ENCODE assay signal across 8 cellular contexts in the genomic region with DNA sequence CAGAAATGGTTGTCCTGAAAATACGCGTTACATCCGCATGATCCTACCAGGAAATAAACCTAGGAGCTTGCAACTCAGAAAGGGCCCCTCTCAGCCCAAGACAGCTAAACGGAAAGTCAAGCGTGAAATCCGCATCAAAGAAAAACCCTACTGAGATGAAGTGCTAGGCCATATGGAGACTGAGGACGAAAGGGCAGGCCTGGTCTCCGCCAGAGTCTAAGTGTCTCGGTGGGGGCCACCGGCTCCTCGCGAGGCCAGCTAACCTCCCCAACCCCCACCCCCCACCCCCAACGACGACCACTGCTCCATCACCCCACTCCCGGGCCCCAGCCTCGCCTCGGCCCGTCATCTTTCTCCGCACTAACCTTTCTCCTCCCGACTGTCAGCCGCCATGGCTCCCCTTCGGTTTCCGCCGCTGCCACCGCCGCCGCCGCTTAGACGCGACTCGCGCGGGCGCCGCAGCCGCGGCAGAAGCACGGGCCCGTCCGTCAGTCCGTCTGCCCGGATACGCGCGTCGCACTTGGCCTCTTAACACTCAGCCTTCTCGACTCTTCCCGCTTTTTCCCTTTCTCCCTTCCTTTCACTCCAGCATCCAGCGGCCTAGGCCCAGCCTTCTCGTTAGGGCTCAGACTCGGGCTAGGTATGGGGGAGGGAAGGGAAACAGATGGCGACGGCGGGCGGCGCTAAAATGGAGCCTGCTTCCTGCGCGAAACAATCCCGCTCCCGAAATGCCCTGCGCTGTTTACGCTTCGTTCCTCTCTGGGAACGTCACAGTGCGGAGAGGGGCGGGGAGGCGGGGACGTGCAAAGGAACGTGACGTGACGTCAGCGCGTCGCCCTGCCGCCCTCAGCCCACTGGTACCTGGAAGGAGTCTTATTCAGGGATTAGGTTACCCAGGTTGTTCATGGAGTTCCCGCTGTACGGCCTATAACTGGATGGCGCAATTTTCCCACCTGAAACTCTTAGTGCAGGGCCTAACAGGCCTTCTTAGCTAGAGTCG. TPM values are rescaled to one million over a fixed set of nuclear protein-coding genes. Genes with fewer than 3 reads are reported as not detected.
DNase-seq lines count a peak whose midpoint lies in the region; ATAC-seq and TF ChIP-seq lines count a peak whose summit lies in the region.

TSS of gene YTHDC1 (minus strand) at position 730 of the 1,000 bp plus-strand sequence. CDS start at position 393, 337 bp downstream.

- intact Hi-C loops in breast epithelium (cut with DNase I; ENCODE audit: low total_unique reads), result no loop called here

- ATAC-seq in GM18870 (IDR thresholded peaks at IDR 0.05; ENCODE audit: unreplicated experiment), result peak; percentile 89
- ATAC-seq in HG03135 (IDR thresholded peaks at IDR 0.05; ENCODE audit: unreplicated experiment), result peak; percentile 94

- peak; percentile 94 for DNase-seq in ACHN
- peak; percentile 68 for DNase-seq in NCI-H2196 treated with DMSO at 0.1 percent for 48 hours (lab: John Stamatoyannopoulos, UW; ENCODE audit: unreplicated experiment)
- peak; percentile 96 to 97 for DNase-seq in breast epithelium (ENCODE audit: low spot score in 2 of 2)

- H3K4me3 ChIP-seq in breast epithelium, result peak within 1 kb of the TSS; percentile 82 to 92 (median 92)
- H3K4me3 ChIP-seq in iPS-18c (ENCODE audit: insufficient read depth, low read depth, low read length), result peak within 1 kb of the TSS; percentile 97
- peak within 1 kb of the TSS; percentile 90 to 99 (median 93) for H3K4me3 ChIP-seq in skeletal muscle tissue (ENCODE audit: low read length in 3 of 3)

- H3K4me1 ChIP-seq in breast epithelium (peaks cover 0 to under 1% of the 10 kb centered on the region in 2 donors), skeletal muscle tissue (ENCODE audit: control insufficient read depth in 3 of 3, insufficient read depth in 3 of 3, low read length in 3 of 3) (peaks cover 11 to 22% (median 14%) of the 10 kb centered on the region in 3 donors)

- in situ Hi-C loops in ACHN (cut with HindIII; ENCODE audit: low pct_ligation_motif_present, low pct_unique_long_range_greater_than_20kb, low sequenced_read_pairs), result no loop called here

- TF ChIP-seq POLR2A in breast epithelium (IDR thresholded peaks at IDR 0.05), result peak; percentile 98

- no peaks in the 10 kb centered on the region for H3K27me3 ChIP-seq in breast epithelium
- H3K27me3 ChIP-seq in skeletal muscle tissue (ENCODE audit: control insufficient read depth in 3 of 3, insufficient read depth in 3 of 3, low read length in 3 of 3), result no peaks in the 10 kb centered on the region

- H3K9me3 ChIP-seq in breast epithelium, result no peaks in the 10 kb centered on the region
- H3K9me3 ChIP-seq in iPS-18c (ENCODE audit: control insufficient read depth, insufficient read depth, low read length), result no peaks in the 10 kb centered on the region
- H3K9me3 ChIP-seq in skeletal muscle tissue (ENCODE audit: control insufficient read depth in 3 of 3, low read length in 3 of 3), result no peaks in the 10 kb centered on the region

- H3K9ac ChIP-seq in skeletal muscle tissue (ENCODE audit: low read depth in 1 of 3, low read length in 3 of 3), result peak within 1 kb of the TSS; percentile 96 to 99 (median 99)

- peak within 1 kb of the TSS; percentile 98 for H3K27ac ChIP-seq in VCaP
- H3K27ac ChIP-seq in breast epithelium, result peak within 1 kb of the TSS; percentile 98 to 99
- H3K27ac ChIP-seq in skeletal muscle tissue (ENCODE audit: low read depth, low read length), result peak within 1 kb of the TSS; percentile 98

- H3K36me3 ChIP-seq in breast epithelium (no peaks in the 10 kb centered on the region), skeletal muscle tissue (ENCODE audit: control insufficient read depth in 3 of 3, insufficient read depth in 3 of 3, low read length in 3 of 3) (no peaks in the 10 kb centered on the region)

- TF ChIP-seq CTCF in VCaP (conservative IDR thresholded peaks at IDR 0.05) (no peak; the same call in 1 of the 2 replicates), breast epithelium (IDR thresholded peaks at IDR 0.05) (no peak)

RNA-seq across cellular contexts. Expression of gene YTHDC1, which starts in this region (rescaled TPM):
- total RNA-seq in breast epithelium, result 100 to 1,000 TPM in 1 of 3 donors, 10 to 100 TPM in 2; 79.7 to 142 (median 80.3) TPM
- 43.8 TPM for total RNA-seq in skeletal muscle tissue

Comparison
In these comparisons a context has a peak if more than half of its experiments do, and no peak if none do; other contexts are left out.
1. Peak in every context shown above with its lines: DNase-seq, ATAC-seq, H3K4me3 ChIP-seq and H3K27ac ChIP-seq.